In the genomic region with DNA sequence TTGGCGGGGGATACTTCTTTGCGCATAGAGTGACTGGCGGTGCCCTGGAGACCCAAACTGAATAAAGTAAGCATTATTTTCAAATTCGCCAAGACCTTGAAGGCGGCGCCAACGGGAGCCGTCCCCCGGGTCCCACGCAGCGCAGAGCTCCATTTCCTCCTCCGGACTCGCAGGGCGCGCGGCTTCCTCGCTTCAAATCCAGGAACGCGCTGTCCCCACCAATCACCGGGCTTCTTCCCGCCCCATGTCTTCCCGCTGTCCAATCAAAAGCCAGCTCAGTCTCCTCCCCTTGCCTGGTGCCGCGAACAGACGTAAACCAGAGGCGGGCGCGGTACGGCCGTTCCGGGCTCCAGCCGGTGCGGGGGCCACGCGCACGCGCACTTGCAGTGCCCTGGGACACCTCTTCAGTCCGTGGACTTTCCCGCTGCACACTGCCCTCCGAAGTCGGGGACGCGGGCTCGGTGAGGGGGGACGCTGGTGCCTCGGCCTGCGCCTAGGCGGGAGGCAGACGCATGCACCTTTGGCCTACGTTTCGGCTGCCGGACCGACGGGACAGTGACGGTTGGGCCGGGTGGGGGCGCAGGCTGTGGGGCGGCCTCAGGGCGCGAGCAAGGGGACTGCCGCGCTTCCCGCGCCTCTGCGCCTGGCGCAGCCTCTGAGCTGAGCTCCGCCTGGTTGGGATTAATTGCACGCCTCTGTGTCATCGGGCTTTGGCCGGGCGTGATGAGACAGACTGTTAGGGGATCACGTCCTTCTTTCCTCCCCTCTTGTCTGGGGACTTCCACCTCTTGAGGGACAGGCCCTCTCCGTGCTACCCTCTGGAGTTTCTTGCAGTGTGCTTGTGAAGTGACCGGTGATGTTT, we compare ENCODE assay signal across 8 cellular contexts. TPM values are rescaled to one million over a fixed set of nuclear protein-coding genes. Genes with fewer than 3 reads are reported as not detected.
A peak's percentile ranks its signal among the peaks of the same experiment; 100 is the strongest.
DNase-seq lines count a peak whose midpoint lies in the region; ATAC-seq and TF ChIP-seq lines count a peak whose summit lies in the region.

A gene with protein sequence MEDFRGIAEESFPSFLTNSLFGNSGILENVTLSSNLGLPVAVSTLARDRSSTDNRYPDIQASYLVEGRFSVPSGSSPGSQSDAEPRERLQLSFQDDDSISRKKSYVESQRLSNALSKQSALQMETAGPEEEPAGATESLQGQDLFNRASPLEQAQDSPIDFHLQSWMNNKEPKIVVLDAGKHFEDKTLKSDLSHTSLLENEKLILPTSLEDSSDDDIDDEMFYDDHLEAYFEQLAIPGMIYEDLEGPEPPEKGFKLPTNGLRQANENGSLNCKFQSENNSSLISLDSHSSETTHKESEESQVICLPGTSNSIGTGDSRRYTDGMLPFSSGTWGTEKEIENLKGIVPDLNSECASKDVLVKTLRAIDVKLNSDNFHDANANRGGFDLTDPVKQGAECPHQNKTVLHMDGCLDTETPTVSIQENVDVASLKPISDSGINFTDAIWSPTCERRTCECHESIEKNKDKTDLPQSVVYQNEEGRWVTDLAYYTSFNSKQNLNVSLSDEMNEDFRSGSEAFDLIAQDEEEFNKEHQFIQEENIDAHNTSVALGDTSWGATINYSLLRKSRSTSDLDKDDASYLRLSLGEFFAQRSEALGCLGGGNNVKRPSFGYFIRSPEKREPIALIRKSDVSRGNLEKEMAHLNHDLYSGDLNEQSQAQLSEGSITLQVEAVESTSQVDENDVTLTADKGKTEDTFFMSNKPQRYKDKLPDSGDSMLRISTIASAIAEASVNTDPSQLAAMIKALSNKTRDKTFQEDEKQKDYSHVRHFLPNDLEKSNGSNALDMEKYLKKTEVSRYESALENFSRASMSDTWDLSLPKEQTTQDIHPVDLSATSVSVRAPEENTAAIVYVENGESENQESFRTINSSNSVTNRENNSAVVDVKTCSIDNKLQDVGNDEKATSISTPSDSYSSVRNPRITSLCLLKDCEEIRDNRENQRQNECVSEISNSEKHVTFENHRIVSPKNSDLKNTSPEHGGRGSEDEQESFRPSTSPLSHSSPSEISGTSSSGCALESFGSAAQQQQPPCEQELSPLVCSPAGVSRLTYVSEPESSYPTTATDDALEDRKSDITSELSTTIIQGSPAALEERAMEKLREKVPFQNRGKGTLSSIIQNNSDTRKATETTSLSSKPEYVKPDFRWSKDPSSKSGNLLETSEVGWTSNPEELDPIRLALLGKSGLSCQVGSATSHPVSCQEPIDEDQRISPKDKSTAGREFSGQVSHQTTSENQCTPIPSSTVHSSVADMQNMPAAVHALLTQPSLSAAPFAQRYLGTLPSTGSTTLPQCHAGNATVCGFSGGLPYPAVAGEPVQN (N-terminal part only) (plus strand): TSS at position 386 of the 862 bp plus-strand sequence. CDS start 8,063 bp downstream, outside the sequence.

- H3K4me3 Mint-ChIP-seq in WTC11 (peak within 1 kb of the TSS; percentile 95), immature natural killer cell (peak within 1 kb of the TSS; percentile 83 to 98 (median 96))

- H3K27me3 Mint-ChIP-seq in WTC11 (ENCODE audit: low read depth) (no peaks in the 10 kb centered on the region), immature natural killer cell (ENCODE audit: low read depth in 3 of 3) (peaks cover 15 to 29% (median 16%) of the 10 kb centered on the region in 3 donors)

- H3K27ac Mint-ChIP-seq in WTC11 (peak within 1 kb of the TSS; percentile 96), immature natural killer cell (peak within 1 kb of the TSS; percentile 85 to 98 (median 95))

- peaks cover 13% of the 10 kb centered on the region for H3K4me1 Mint-ChIP-seq in WTC11
- H3K4me1 Mint-ChIP-seq in immature natural killer cell = peaks cover 19 to 38% of the 10 kb centered on the region in 2 donors

- POLR2A ChIA-PET in WTC11 (lab: Charles Lee) = interaction anchor here (0.5 to 1.4 kb wide), 9 partner anchors 13 to 614 kb away, joined by 3 to 11 read pairs (median 4); a partner anchor contains a TSS

- peak; percentile 99 for DNase-seq in AG08395 (ENCODE audit: low spot score)
- peak; percentile 97 for DNase-seq in NCI-H226
- peak; percentile 95 for DNase-seq in WTC11 (ENCODE audit: low spot score)
- DNase-seq in caudate nucleus (lab: John Stamatoyannopoulos, UW) = peak; percentile 49 to 99 (median 96)
- DNase-seq in immature natural killer cell = peak; percentile 98 to 99 (median 98)
- DNase-seq in smooth muscle cell of the brain vasculature (ENCODE audit: low read depth, low spot score) = peak; percentile 94

- ATAC-seq in GM18909 (IDR thresholded peaks at IDR 0.05; ENCODE audit: poor library complexity, unreplicated experiment) = peak; percentile 85
- ATAC-seq in HG03175 (IDR thresholded peaks at IDR 0.05; ENCODE audit: unreplicated experiment) = peak; percentile 89
- ATAC-seq in WTC11 = peak; percentile 91

- peak within 1 kb of the TSS; percentile 81 for H3K27ac ChIP-seq in caudate nucleus (ENCODE audit: low read depth, low read length)

- no peak for TF ChIP-seq CTCF in WTC11 (IDR thresholded peaks at IDR 0.05)

- no peaks in the 10 kb centered on the region for H3K36me3 Mint-ChIP-seq in WTC11
- H3K36me3 Mint-ChIP-seq in immature natural killer cell = peaks cover 0 to 4% (median 0%) of the 10 kb centered on the region in 3 donors

- H3K9me3 Mint-ChIP-seq in WTC11 (no peaks in the 10 kb centered on the region), immature natural killer cell (peaks cover 0 to 2% (median 0%) of the 10 kb centered on the region in 6 donors)

- CTCF ChIA-PET in WTC11 (lab: Charles Lee) = interaction anchor here (0.6 to 2.0 kb wide), 8 partner anchors 17 to 168 kb away, joined by 3 to 11 read pairs (median 3); no protein-coding TSS in a partner anchor

TF ChIP-seq in WTC11, 78 proteins besides CTCF, POLR2A, EP300 and RAD21 (continues in another document):
- TF ChIP-seq, protein P1, sequence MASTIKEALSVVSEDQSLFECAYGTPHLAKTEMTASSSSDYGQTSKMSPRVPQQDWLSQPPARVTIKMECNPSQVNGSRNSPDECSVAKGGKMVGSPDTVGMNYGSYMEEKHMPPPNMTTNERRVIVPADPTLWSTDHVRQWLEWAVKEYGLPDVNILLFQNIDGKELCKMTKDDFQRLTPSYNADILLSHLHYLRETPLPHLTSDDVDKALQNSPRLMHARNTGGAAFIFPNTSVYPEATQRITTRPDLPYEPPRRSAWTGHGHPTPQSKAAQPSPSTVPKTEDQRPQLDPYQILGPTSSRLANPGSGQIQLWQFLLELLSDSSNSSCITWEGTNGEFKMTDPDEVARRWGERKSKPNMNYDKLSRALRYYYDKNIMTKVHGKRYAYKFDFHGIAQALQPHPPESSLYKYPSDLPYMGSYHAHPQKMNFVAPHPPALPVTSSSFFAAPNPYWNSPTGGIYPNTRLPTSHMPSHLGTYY (CRISPR knock-in tag; IDR thresholded peaks at IDR 0.05) = no peak
- TF ChIP-seq, protein P2, sequence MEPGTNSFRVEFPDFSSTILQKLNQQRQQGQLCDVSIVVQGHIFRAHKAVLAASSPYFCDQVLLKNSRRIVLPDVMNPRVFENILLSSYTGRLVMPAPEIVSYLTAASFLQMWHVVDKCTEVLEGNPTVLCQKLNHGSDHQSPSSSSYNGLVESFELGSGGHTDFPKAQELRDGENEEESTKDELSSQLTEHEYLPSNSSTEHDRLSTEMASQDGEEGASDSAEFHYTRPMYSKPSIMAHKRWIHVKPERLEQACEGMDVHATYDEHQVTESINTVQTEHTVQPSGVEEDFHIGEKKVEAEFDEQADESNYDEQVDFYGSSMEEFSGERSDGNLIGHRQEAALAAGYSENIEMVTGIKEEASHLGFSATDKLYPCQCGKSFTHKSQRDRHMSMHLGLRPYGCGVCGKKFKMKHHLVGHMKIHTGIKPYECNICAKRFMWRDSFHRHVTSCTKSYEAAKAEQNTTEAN (CRISPR knock-in tag; IDR thresholded peaks at IDR 0.05) = peak; percentile 83
- TF ChIP-seq GRHL2 (CRISPR knock-in tag; IDR thresholded peaks at IDR 0.05; ENCODE audit: insufficient replicate concordance, severe bottlenecking) (no peak), GABPB1 (CRISPR knock-in tag; IDR thresholded peaks at IDR 0.05) (peak; percentile 80), TEAD4 (CRISPR knock-in tag; IDR thresholded peaks at IDR 0.05) (no peak), ZNF396 (CRISPR knock-in tag; IDR thresholded peaks at IDR 0.05; ENCODE audit: borderline replicate concordance) (no peak), FOXP1 (CRISPR knock-in tag; IDR thresholded peaks at IDR 0.05; ENCODE audit: borderline replicate concordance) (peak; percentile 92)
- TF ChIP-seq, protein P3, sequence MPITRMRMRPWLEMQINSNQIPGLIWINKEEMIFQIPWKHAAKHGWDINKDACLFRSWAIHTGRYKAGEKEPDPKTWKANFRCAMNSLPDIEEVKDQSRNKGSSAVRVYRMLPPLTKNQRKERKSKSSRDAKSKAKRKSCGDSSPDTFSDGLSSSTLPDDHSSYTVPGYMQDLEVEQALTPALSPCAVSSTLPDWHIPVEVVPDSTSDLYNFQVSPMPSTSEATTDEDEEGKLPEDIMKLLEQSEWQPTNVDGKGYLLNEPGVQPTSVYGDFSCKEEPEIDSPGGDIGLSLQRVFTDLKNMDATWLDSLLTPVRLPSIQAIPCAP (CRISPR knock-in tag; IDR thresholded peaks at IDR 0.05) = peak; percentile 61; the same call in 1 of the 2 replicates

RNA-seq across cellular contexts. Expression of the gene that starts here (rescaled TPM):
- 24.3 to 26.8 TPM (median 25.4 TPM) in 3 replicates for total RNA-seq in WTC11 (2021)
- 1 to 10 TPM; 1.8 to 6.3 (median 5.4) TPM for polyA plus RNA-seq in immature natural killer cell

Comparison
In these comparisons a context has a peak if more than half of its experiments do, and no peak if none do; other contexts are left out.
1. Peak in every context shown above with its lines: DNase-seq, ATAC-seq and H3K27ac ChIP-seq.